ENCODE assay signal across 1 cellular context in the genomic region with DNA sequence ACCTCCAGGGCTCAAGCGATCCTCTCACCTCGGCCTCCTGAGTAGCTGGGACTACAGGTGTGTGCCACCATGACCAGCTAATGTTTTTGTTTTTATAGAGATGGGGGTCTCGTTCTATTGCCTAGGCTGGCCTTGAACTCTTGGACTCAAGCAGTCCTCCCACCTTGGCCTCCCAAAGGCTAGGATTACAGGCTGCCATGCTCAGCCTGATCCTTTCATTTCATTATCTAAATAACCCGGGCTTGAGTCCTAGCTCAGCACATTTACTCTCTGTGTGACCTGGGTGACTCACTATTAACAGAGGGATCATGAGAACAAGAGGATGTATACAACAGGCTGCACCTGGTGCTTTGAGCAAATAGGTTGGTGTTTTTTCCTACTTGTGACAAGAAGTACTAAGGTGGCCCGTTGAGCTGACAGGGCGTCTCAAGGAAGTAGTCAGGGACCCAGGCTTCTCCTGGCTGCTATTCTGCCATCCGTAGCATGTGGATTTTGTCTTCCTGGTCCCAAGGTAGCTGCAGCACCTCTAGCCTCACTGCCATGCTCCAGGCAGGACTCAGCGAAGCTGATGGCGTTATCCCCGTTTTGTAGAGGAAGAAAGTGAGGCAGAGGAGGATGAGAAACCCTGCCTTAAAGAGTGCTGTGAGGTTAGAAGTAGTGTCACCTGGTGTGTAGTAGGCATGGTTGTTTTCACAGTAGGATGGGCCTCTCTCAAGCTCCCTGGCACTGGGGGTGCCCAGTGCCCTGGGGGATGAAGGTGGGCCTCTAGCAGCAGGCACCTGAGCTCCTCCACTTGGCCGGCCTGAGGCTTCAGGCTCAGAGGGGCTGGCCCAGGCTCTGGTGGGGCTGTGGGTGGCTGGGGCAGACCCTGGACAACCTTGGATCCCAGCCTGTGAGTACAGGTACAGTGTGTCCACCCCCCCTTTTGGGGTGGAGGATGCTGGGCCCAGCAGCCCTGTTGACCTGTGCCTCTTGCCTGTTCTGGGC.
TF ChIP-seq lines count a peak whose summit lies in the region.

No MANE protein-coding gene starts in this region.

TF ChIP-seq in GM23338, 12 proteins besides CTCF, POLR2A, EP300 and RAD21 (continued from another document):
- TF ChIP-seq, protein P1, sequence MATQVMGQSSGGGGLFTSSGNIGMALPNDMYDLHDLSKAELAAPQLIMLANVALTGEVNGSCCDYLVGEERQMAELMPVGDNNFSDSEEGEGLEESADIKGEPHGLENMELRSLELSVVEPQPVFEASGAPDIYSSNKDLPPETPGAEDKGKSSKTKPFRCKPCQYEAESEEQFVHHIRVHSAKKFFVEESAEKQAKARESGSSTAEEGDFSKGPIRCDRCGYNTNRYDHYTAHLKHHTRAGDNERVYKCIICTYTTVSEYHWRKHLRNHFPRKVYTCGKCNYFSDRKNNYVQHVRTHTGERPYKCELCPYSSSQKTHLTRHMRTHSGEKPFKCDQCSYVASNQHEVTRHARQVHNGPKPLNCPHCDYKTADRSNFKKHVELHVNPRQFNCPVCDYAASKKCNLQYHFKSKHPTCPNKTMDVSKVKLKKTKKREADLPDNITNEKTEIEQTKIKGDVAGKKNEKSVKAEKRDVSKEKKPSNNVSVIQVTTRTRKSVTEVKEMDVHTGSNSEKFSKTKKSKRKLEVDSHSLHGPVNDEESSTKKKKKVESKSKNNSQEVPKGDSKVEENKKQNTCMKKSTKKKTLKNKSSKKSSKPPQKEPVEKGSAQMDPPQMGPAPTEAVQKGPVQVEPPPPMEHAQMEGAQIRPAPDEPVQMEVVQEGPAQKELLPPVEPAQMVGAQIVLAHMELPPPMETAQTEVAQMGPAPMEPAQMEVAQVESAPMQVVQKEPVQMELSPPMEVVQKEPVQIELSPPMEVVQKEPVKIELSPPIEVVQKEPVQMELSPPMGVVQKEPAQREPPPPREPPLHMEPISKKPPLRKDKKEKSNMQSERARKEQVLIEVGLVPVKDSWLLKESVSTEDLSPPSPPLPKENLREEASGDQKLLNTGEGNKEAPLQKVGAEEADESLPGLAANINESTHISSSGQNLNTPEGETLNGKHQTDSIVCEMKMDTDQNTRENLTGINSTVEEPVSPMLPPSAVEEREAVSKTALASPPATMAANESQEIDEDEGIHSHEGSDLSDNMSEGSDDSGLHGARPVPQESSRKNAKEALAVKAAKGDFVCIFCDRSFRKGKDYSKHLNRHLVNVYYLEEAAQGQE (IDR thresholded peaks at IDR 0.05; ENCODE audit: unreplicated experiment): no peak
- TF ChIP-seq POLR2AphosphoS5 (IDR thresholded peaks at IDR 0.05; ENCODE audit: low read depth) (no peak), NANOG (IDR thresholded peaks at IDR 0.05; ENCODE audit: borderline replicate concordance) (no peak), CREB1 (CRISPR knock-in tag; IDR thresholded peaks at IDR 0.05; ENCODE audit: low read depth) (no peak), ETS1 (IDR thresholded peaks at IDR 0.05) (no peak), ZNF114 (CRISPR knock-in tag; IDR thresholded peaks at IDR 0.05) (no peak), EZH2phosphoT487 (IDR thresholded peaks at IDR 0.05; ENCODE audit: unreplicated experiment) (no peak), EZH2 (IDR thresholded peaks at IDR 0.05; ENCODE audit: low read depth, unreplicated experiment) (no peak)
